Comparison of ENCODE assay signal across 14 cellular contexts in the genomic region with DNA sequence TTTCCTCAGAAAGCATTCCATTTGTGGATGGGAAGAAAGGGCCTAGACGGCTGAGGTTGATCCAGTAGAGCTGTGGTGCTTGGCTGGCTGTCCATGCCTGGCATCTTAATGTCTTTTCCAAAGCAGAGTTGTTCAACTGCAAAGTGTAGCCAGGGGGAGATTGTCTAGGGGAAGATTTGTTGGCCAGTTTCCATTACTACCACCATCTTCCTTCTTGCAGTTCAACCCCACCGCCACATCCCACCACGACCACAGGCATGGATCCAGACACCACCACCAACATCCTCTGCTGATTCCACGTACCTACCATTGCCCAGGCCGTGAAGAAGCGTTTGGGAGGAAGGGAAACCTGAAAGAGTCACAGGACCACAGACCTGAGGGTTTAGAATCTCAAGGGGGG. TPM values are rescaled to one million over a fixed set of nuclear protein-coding genes. Genes with fewer than 3 reads are reported as not detected.
"Had no signal": no experiment of that assay in that cellular context is flagged by ENCODE, and none has a peak within 500 bp of the region (broad histone marks: within the 10 kb centered on the region; RNA-seq: fewer than 3 reads in every experiment).

No MANE protein-coding gene starts in this region.

- ATAC-seq: foreskin keratinocyte; naive thymus-derived CD4-positive, alpha-beta T cell had no signal

- DNase-seq: activated CD4-positive, alpha-beta T cell treated with anti-CD3 and anti-CD28 coated beads for 1 hour; activated CD8-positive, alpha-beta memory T cell treated with anti-CD3 and anti-CD28 coated beads for 24 hours; activated gamma-delta T cell treated with Interleukin-2 at 50 U/mL for 16 hours; foreskin keratinocyte; glutamatergic neuron; hypothalamus; naive thymus-derived CD4-positive, alpha-beta T cell; upper lobe of left lung; WERI-Rb-1 had no signal

- H3K4me3 ChIP-seq: dorsolateral prefrontal cortex, upper lobe of left lung had no signal

- H3K36me3 ChIP-seq: neutrophil, upper lobe of left lung, WERI-Rb-1 had no signal

- H3K9me3 ChIP-seq: neutrophil, upper lobe of left lung had no signal

- H3K27me3 ChIP-seq: dorsolateral prefrontal cortex, foreskin keratinocyte, neutrophil, upper lobe of left lung had no signal

- H3K4me1 ChIP-seq: parathyroid adenoma had no signal

- H3K27ac ChIP-seq: dorsolateral prefrontal cortex, foreskin keratinocyte, neutrophil, parathyroid adenoma, upper lobe of left lung, WERI-Rb-1 had no signal

- H3K9ac ChIP-seq: parathyroid adenoma had no signal

RNA-seq across cellular contexts. Expression of a gene that starts 50.7 kb away (rescaled TPM):
- total RNA-seq: lung microvascular endothelial cell, SK-MEL-5 had no signal
